ENCODE assay signal across 19 cellular contexts in genomic region chr10:124598196-124598595, GRCh38.
"Had no signal": no experiment of that assay in that cellular context is flagged by ENCODE, and none has a peak within 500 bp of the region (broad histone marks: within the 10 kb centered on the region; RNA-seq: fewer than 3 reads in every experiment).

No MANE protein-coding gene starts in this region.

- H3K4me1 ChIP-seq: adrenal gland, pancreas, sigmoid colon, tibial artery, uterus had no signal

- H3K27me3 Mint-ChIP-seq: effector memory CD8-positive, alpha-beta T cell; naive thymus-derived CD4-positive, alpha-beta T cell had no signal

- H3K9me3 Mint-ChIP-seq: activated naive CD4-positive, alpha-beta T cell treated with anti-CD3 and anti-CD28 coated beads, Interleukin-2, amount 50 U/mL, for 72 hours; activated T-cell treated with anti-CD3 and anti-CD28 coated beads, Interleukin-2, amount 50 U/mL, for 72 hours; T-helper 1 cell treated with Interleukin-12 subunit alpha and Interleukin-12 subunit beta and Interleukin-4 antibody, amounts not matched to agents 30 μg/mL and 1 μg/mL, for 36 hours had no signal

- H3K36me3 ChIP-seq: adrenal gland, neutrophil, pancreas, sigmoid colon, tibial artery, uterus had no signal

- H3K27me3 ChIP-seq: adrenal gland, neutrophil, pancreas, sigmoid colon, tibial artery, uterus had no signal

- H3K36me3 Mint-ChIP-seq: activated naive CD4-positive, alpha-beta T cell treated with anti-CD3 and anti-CD28 coated beads, Interleukin-2, amount 50 U/mL, for 72 hours had no signal

- DNase-seq: activated CD4-positive, alpha-beta T cell treated with anti-CD3 and anti-CD28 coated beads, Interleukin-2, amount 50 U/mL, for 4 hours; activated CD4-positive, CD25-positive, alpha-beta regulatory T cell treated with anti-CD3 and anti-CD28 coated beads, Interleukin-2, amount 50 U/mL, for 72 hours; activated gamma-delta T cell; activated T-cell treated with anti-CD3 and anti-CD28 coated beads, Interleukin-2, amount 50 U/mL, for 72 hours; dermis blood vessel endothelial cell; effector memory CD8-positive, alpha-beta T cell; foreskin fibroblast; hippocampal formation; naive thymus-derived CD4-positive, alpha-beta T cell; sigmoid colon; stimulated activated CD4-positive, alpha-beta T cell treated with anti-CD3 and anti-CD28 coated beads, Interleukin-4, amount 100 ng/mL, for 4 hours; stimulated activated naive CD4-positive, alpha-beta T cell treated with Interleukin-2 at 50 U/mL for 16 hours; tibial artery; uterus had no signal

- H3K9me3 ChIP-seq: adrenal gland, neutrophil, pancreas, sigmoid colon, tibial artery, uterus had no signal

- ATAC-seq: activated naive CD4-positive, alpha-beta T cell treated with anti-CD3 and anti-CD28 coated beads, Interleukin-2, amount 50 U/mL, for 72 hours; activated T-cell treated with anti-CD3 and anti-CD28 coated beads, Interleukin-2, amount 50 U/mL, for 72 hours; effector memory CD8-positive, alpha-beta T cell; naive thymus-derived CD4-positive, alpha-beta T cell had no signal

- H3K27ac Mint-ChIP-seq: activated naive CD4-positive, alpha-beta T cell treated with anti-CD3 and anti-CD28 coated beads, Interleukin-2, amount 50 U/mL, for 72 hours; activated T-cell treated with anti-CD3 and anti-CD28 coated beads, Interleukin-2, amount 50 U/mL, for 72 hours; naive thymus-derived CD4-positive, alpha-beta T cell; T-helper 1 cell treated with Interleukin-12 subunit alpha and Interleukin-12 subunit beta and Interleukin-4 antibody, amounts not matched to agents 30 μg/mL and 1 μg/mL, for 36 hours had no signal

- H3K4me3 Mint-ChIP-seq: activated T-cell treated with anti-CD3 and anti-CD28 coated beads, Interleukin-2, amount 50 U/mL, for 72 hours; effector memory CD8-positive, alpha-beta T cell; naive thymus-derived CD4-positive, alpha-beta T cell; T-helper 1 cell treated with Interleukin-12 subunit alpha and Interleukin-12 subunit beta and Interleukin-4 antibody, amounts not matched to agents 30 μg/mL and 1 μg/mL, for 36 hours had no signal

- H3K4me3 ChIP-seq: adrenal gland, pancreas, sigmoid colon, tibial artery, uterus had no signal

- H3K27ac ChIP-seq: adrenal gland, neutrophil, pancreas, sigmoid colon, tibial artery, uterus had no signal
